In genomic region chr22:48968201-48968959, GRCh38 we compare ENCODE assay signal across 9 cellular contexts.
DNase-seq lines count a peak whose midpoint lies in the region; TF ChIP-seq lines count a peak whose summit lies in the region.
"Had no signal": no experiment of that assay in that cellular context is flagged by ENCODE, and none has a peak within 500 bp of the region (broad histone marks: within the 10 kb centered on the region; RNA-seq: fewer than 3 reads in every experiment).

No MANE protein-coding gene starts in this region.

- H3K4me2 ChIP-seq in mammary epithelial cell (ENCODE audit: insufficient read depth, low read depth, low read length): no peak overlapping the region

- no peak overlapping the region for H3K27ac ChIP-seq in endodermal cell (ENCODE audit: low read depth, low read length)
- H3K27ac ChIP-seq in mammary epithelial cell (ENCODE audit: insufficient read depth, low read depth, low read length): no peak overlapping the region

- no peak overlapping the region for H3K4me3 Mint-ChIP-seq in endodermal cell
- H3K4me3 Mint-ChIP-seq: dendritic cell treated with granulocyte-macrophage colony-stimulating factor and Interleukin-4, amounts not matched to agents 40 ng/mL and 50 ng/mL, for 4 days had no signal

- no TSS peak for BruUV-seq in mammary epithelial cell (replicated peaks; lab: Mats Ljungman, UMichigan)

- intact Hi-C loops in mammary epithelial cell (cut with micrococcal nuclease): no loop called here

- H3K36me3 ChIP-seq in endodermal cell (ENCODE audit: control insufficient read depth, insufficient read depth, low read length) (no peaks in the 10 kb centered on the region), mammary epithelial cell (ENCODE audit: insufficient read depth, low read length) (no peaks in the 10 kb centered on the region)

- 55 to 58% methylated on average over 8 to 11 of the region's 11 CpGs for WGBS in endodermal cell (ENCODE audit: insufficient coverage in 1 of 2, insufficient read length in 1 of 2), 2 experiments
- 37% methylated on average over 10 of the region's 11 CpGs for WGBS in mammary epithelial cell (ENCODE audit: low coverage, missing lambda C conversion rate)

- H3K9ac ChIP-seq in endodermal cell (ENCODE audit: extremely low read depth, low read length, poor library complexity, severe bottlenecking): no peak overlapping the region
- H3K9ac ChIP-seq in mammary epithelial cell (ENCODE audit: insufficient read depth, low read length): no peak overlapping the region

- H3K36me3 Mint-ChIP-seq in endodermal cell (ENCODE audit: low read depth): no peaks in the 10 kb centered on the region

- peak; percentile 7 for DNase-seq in NCI-H2196 (lab: John Stamatoyannopoulos, UW; ENCODE audit: unreplicated experiment)
- no peak for DNase-seq in NCI-H2196 treated with DMSO at 0.1 percent for 48 hours (lab: John Stamatoyannopoulos, UW; ENCODE audit: unreplicated experiment)
- DNase-seq in NCI-H748 (lab: John Stamatoyannopoulos, UW; ENCODE audit: unreplicated experiment): peak; percentile 87
- peak; percentile 85 for DNase-seq in endodermal cell
- peak; percentile 28 for DNase-seq in stimulated activated CD4-positive, alpha-beta T cell treated with anti-CD3 and anti-CD28 coated beads, Interleukin-4, amount 100 ng/mL, for 1 hour
- DNase-seq in 8988T: no peak
- no peak for DNase-seq in mammary epithelial cell
- no peak for DNase-seq in NCI-H524 treated with DMSO at 0.1 percent for 48 hours (lab: John Stamatoyannopoulos, UW)

- H3K27me3 ChIP-seq in endodermal cell (ENCODE audit: control insufficient read depth, insufficient read depth, low read length, poor library complexity, severe bottlenecking) (no peaks in the 10 kb centered on the region), mammary epithelial cell (ENCODE audit: insufficient read depth, low read length) (no peaks in the 10 kb centered on the region)

- CTCF ChIA-PET in mammary epithelial cell (lab: Charles Lee; ENCODE audit: low non-redundant PET): no interaction called here

- H3K9me3 ChIP-seq in endodermal cell (ENCODE audit: control insufficient read depth, low read length): no peaks in the 10 kb centered on the region
- peaks cover 19% of the 10 kb centered on the region for H3K9me3 ChIP-seq in mammary epithelial cell (replicated peaks; ENCODE audit: insufficient read depth, low read length)

- H3K27me3 Mint-ChIP-seq in endodermal cell (ENCODE audit: insufficient read depth): peaks cover 2% of the 10 kb centered on the region

- dilution Hi-C loops in mammary epithelial cell (cut with HindIII; ENCODE audit: low sequenced_read_pairs): no loop called here

- H3K4me1 ChIP-seq in endodermal cell (ENCODE audit: control insufficient read depth, insufficient read depth, low read length) (no peaks in the 10 kb centered on the region), mammary epithelial cell (ENCODE audit: insufficient read depth, low read length) (no peaks in the 10 kb centered on the region)

- peak; percentile 88 for TF ChIP-seq CTCF in endodermal cell (conservative IDR thresholded peaks at IDR 0.05)
- TF ChIP-seq CTCF in mammary epithelial cell (conservative IDR thresholded peaks at IDR 0.05 in 1 of 2, IDR thresholded peaks at IDR 0.05 in 1 of 2; ENCODE audit: extremely low read depth in 1 of 2, insufficient read depth in 1 of 2, low read depth in 1 of 2, low read length in 2 of 2): no peak

- H3K4me1 Mint-ChIP-seq in endodermal cell: peaks cover 6% of the 10 kb centered on the region

- no peaks in the 10 kb centered on the region for H3K9me3 Mint-ChIP-seq in endodermal cell

- in situ Hi-C loops in mammary epithelial cell (cut with MboI; ENCODE audit: low sequenced_read_pairs in 2 of 2): no loop called here

- no peaks in the 10 kb centered on the region for H4K20me1 ChIP-seq in mammary epithelial cell (ENCODE audit: insufficient read depth, low read length)

- H3K27ac Mint-ChIP-seq in endodermal cell: no peak overlapping the region
- H3K27ac Mint-ChIP-seq: dendritic cell treated with granulocyte-macrophage colony-stimulating factor and Interleukin-4, amounts not matched to agents 40 ng/mL and 50 ng/mL, for 4 days had no signal

- H3K4me3 ChIP-seq in endodermal cell (ENCODE audit: low read length) (no peak overlapping the region), mammary epithelial cell (replicated peaks in 1 of 3; ENCODE audit: insufficient read depth in 1 of 3, low read depth in 2 of 3, low read length in 3 of 3) (no peak overlapping the region)

- H2AFZ ChIP-seq in mammary epithelial cell (ENCODE audit: low read depth, low read length): no peak overlapping the region

- no peaks in the 10 kb centered on the region for H3K79me2 ChIP-seq in mammary epithelial cell (ENCODE audit: insufficient read depth, low read length)

Comparison
In these comparisons a context has a peak if more than half of its experiments do, and no peak if none do; other contexts are left out.
1. DNase-seq: peak in NCI-H2196 (single experiment), NCI-H748 (single experiment), endodermal cell (single experiment) and stimulated activated CD4-positive, alpha-beta T cell treated with anti-CD3 and anti-CD28 coated beads, Interleukin-4, amount 100 ng/mL, for 1 hour (single experiment); none in NCI-H2196 treated with DMSO at 0.1 percent for 48 hours (single experiment), 8988T (single experiment), mammary epithelial cell (single experiment) and NCI-H524 treated with DMSO at 0.1 percent for 48 hours (single experiment).